ENCODE assay signal across 9 cellular contexts in genomic region chr15:64462492-64462891, GRCh38. TPM values are rescaled to one million over a fixed set of nuclear protein-coding genes. Genes with fewer than 3 reads are reported as not detected.
A peak's percentile ranks its signal among the peaks of the same experiment; 100 is the strongest.
DNase-seq lines count a peak whose midpoint lies in the region; ATAC-seq and TF ChIP-seq lines count a peak whose summit lies in the region.
"Had no signal": no experiment of that assay in that cellular context is flagged by ENCODE, and none has a peak within 500 bp of the region (broad histone marks: within the 10 kb centered on the region; RNA-seq: fewer than 3 reads in every experiment).

No MANE protein-coding gene starts in this region.

- in situ Hi-C loops in Panc1 (cut with HindIII; ENCODE audit: low pct_unique_long_range_greater_than_20kb, low sequenced_read_pairs) = no loop called here

- no peaks in the 10 kb centered on the region for H3K36me3 ChIP-seq in GM23338 (ENCODE audit: insufficient read depth)
- no peaks in the 10 kb centered on the region; the same call in 1 of the 2 replicates for H3K36me3 ChIP-seq in Panc1 (ENCODE audit: control insufficient read depth, insufficient read depth, low read length)
- peaks cover 11% of the 10 kb centered on the region for H3K36me3 ChIP-seq in endodermal cell (ENCODE audit: control insufficient read depth, insufficient read depth, low read length)
- H3K36me3 ChIP-seq in body of pancreas (replicated peaks in 1 of 2; ENCODE audit: insufficient read depth in 1 of 2, low read depth in 2 of 2) = no peaks in the 10 kb centered on the region
- H3K36me3 ChIP-seq: ascending aorta had no signal

- POLR2A ChIA-PET in Panc1 (lab: Charles Lee) = interaction anchor here (0.7 kb wide), 2 partner anchors 41 to 140 kb away, joined by 3 to 12 read pairs; no protein-coding TSS in a partner anchor

- H3K4me1 Mint-ChIP-seq in GM23338 = peaks cover 56% of the 10 kb centered on the region
- H3K4me1 Mint-ChIP-seq in endodermal cell = peaks cover 54% of the 10 kb centered on the region
- H3K4me1 Mint-ChIP-seq in progenitor cell of endocrine pancreas (ENCODE audit: low read depth) = peaks cover 68% of the 10 kb centered on the region

- CTCF ChIA-PET in Panc1 (lab: Charles Lee) = no interaction called here

- H3K4me1 ChIP-seq in GM23338 (ENCODE audit: insufficient read depth) = peaks cover 50% of the 10 kb centered on the region
- H3K4me1 ChIP-seq in Panc1 (ENCODE audit: control insufficient read depth, insufficient read depth, low read length) = peaks cover 45% of the 10 kb centered on the region
- H3K4me1 ChIP-seq in endodermal cell (ENCODE audit: control insufficient read depth, insufficient read depth, low read length) = peaks cover 18% of the 10 kb centered on the region
- peaks cover 56% of the 10 kb centered on the region for H3K4me1 ChIP-seq in body of pancreas

- peak overlapping the region; percentile 91 for H3K4me2 ChIP-seq in GM23338

- intact Hi-C loops in Panc1 (cut with micrococcal nuclease; ENCODE audit: unreplicated experiment) (no loop called here), body of pancreas (cut with DNase I) (no loop called here)

- peaks cover 9% of the 10 kb centered on the region; the same call in 1 of the 2 replicates for H3F3A ChIP-seq in GM23338 (replicated peaks; ENCODE audit: low read depth)

- H3K27ac Mint-ChIP-seq in GM23338 = no peak overlapping the region
- peak overlapping the region; percentile 94 for H3K27ac Mint-ChIP-seq in endodermal cell
- H3K27ac Mint-ChIP-seq in progenitor cell of endocrine pancreas = peak overlapping the region; percentile 92

- TF ChIP-seq POLR2A in body of pancreas (IDR thresholded peaks at IDR 0.05) = no peak

- H3K4me3 Mint-ChIP-seq in GM23338 (peak overlapping the region; percentile 88), endodermal cell (peak overlapping the region; percentile 78), progenitor cell of endocrine pancreas (ENCODE audit: low read depth) (peak overlapping the region; percentile 85)

- peaks cover 64% of the 10 kb centered on the region for H3K79me2 ChIP-seq in GM23338 (replicated peaks; ENCODE audit: insufficient read depth)

- H2AFZ ChIP-seq in GM23338 = no peak overlapping the region

- DNase-seq in GM23338 (ENCODE audit: low spot score) (no peak), Panc1 (ENCODE audit: low read depth, low spot score) (no peak), endodermal cell (no peak), progenitor cell of endocrine pancreas (ENCODE audit: low spot score, unreplicated experiment) (no peak), body of pancreas (no peak), foreskin melanocyte (no peak)
- DNase-seq: NCI-H774 had no signal

- H3K4me3 ChIP-seq in GM23338 (peak overlapping the region; percentile 84), Panc1 (ENCODE audit: low read depth in 2 of 2, low read length in 2 of 2) (no peak overlapping the region), endodermal cell (ENCODE audit: low read length) (peak overlapping the region; percentile 90), body of pancreas (no peak overlapping the region)

- no peaks in the 10 kb centered on the region for H3K9me2 ChIP-seq in GM23338 (ENCODE audit: insufficient read depth)

- H3K27me3 ChIP-seq in GM23338 (ENCODE audit: insufficient read depth) (no peaks in the 10 kb centered on the region), Panc1 (ENCODE audit: control insufficient read depth, insufficient read depth, low read length) (no peaks in the 10 kb centered on the region), endodermal cell (ENCODE audit: control insufficient read depth, insufficient read depth, low read length, poor library complexity, severe bottlenecking) (no peaks in the 10 kb centered on the region), body of pancreas (no peaks in the 10 kb centered on the region)
- H3K27me3 ChIP-seq: ascending aorta had no signal

- H3K9ac ChIP-seq in endodermal cell (ENCODE audit: extremely low read depth, low read length, poor library complexity, severe bottlenecking) = peak overlapping the region; percentile 66

- H3K36me3 Mint-ChIP-seq in GM23338 (ENCODE audit: low read depth) (no peaks in the 10 kb centered on the region; the same call in 1 of the 3 replicates), endodermal cell (ENCODE audit: low read depth) (peaks cover 13% of the 10 kb centered on the region), progenitor cell of endocrine pancreas (ENCODE audit: insufficient read depth) (no peaks in the 10 kb centered on the region)

- no peaks in the 10 kb centered on the region for H3K9me3 ChIP-seq in Panc1 (ENCODE audit: control insufficient read depth, insufficient read depth, low read depth, low read length)
- H3K9me3 ChIP-seq in endodermal cell (ENCODE audit: control insufficient read depth, low read length) = no peaks in the 10 kb centered on the region
- H3K9me3 ChIP-seq in body of pancreas = no peaks in the 10 kb centered on the region
- H3K9me3 ChIP-seq: ascending aorta had no signal

- H3K27ac ChIP-seq in GM23338 (ENCODE audit: low read depth) (peak overlapping the region; percentile 95; the same call in 1 of the 2 replicates), Panc1 (ENCODE audit: low read length) (peak overlapping the region; percentile 9; the same call in 1 of the 2 replicates), endodermal cell (ENCODE audit: low read depth, low read length) (peak overlapping the region; percentile 84), body of pancreas (peak overlapping the region in 2 of 4 donors; percentile 67 to 83)

- H3K9me3 Mint-ChIP-seq in GM23338 (no peaks in the 10 kb centered on the region), endodermal cell (no peaks in the 10 kb centered on the region), progenitor cell of endocrine pancreas (ENCODE audit: low read depth) (no peaks in the 10 kb centered on the region)

- H4K20me1 ChIP-seq in GM23338 (replicated peaks; ENCODE audit: insufficient read depth) = peaks cover 48% of the 10 kb centered on the region

- no TSS peak for BruUV-seq in Panc1 (replicated peaks; lab: Mats Ljungman, UMichigan)

- H3K27me3 Mint-ChIP-seq in GM23338 (ENCODE audit: insufficient read depth, low read depth, poor library complexity) = peaks cover 2% of the 10 kb centered on the region
- no peaks in the 10 kb centered on the region for H3K27me3 Mint-ChIP-seq in endodermal cell (ENCODE audit: insufficient read depth)
- H3K27me3 Mint-ChIP-seq in progenitor cell of endocrine pancreas = no peaks in the 10 kb centered on the region

- ATAC-seq in GM23338 = no peak
- no peak for ATAC-seq in Panc1
- no peak for ATAC-seq in body of pancreas
- ATAC-seq in HG03442 (IDR thresholded peaks at IDR 0.05; ENCODE audit: unreplicated experiment) = no peak

- TF ChIP-seq CTCF in GM23338 (conservative IDR thresholded peaks at IDR 0.05; ENCODE audit: low read depth in 2 of 2) (no peak), Panc1 (IDR thresholded peaks at IDR 0.05) (no peak), endodermal cell (conservative IDR thresholded peaks at IDR 0.05) (no peak), progenitor cell of endocrine pancreas (IDR thresholded peaks at IDR 0.05; ENCODE audit: unreplicated experiment) (no peak), body of pancreas (IDR thresholded peaks at IDR 0.05) (no peak)

TF ChIP-seq in GM23338, 12 proteins besides CTCF, POLR2A, EP300 and RAD21:
- no peak for TF ChIP-seq STAT1 (IDR thresholded peaks at IDR 0.05; ENCODE audit: unreplicated experiment)
- TF ChIP-seq ZNF331 (CRISPR knock-in tag; IDR thresholded peaks at IDR 0.05; ENCODE audit: low read depth) = no peak

RNA-seq across cellular contexts. Expression of gene ZNF609, which starts 2.1 kb away (rescaled TPM):
- total RNA-seq in GM23338 (2014; rRNA removed; shearing (Covaris generic)) = 34.2 and 40.2 TPM in 2 replicates
- 26.4 and 29.6 TPM in 2 replicates for polyA plus RNA-seq in GM23338 (2016; fragmentation: Nextera tagmentation; extraction: Ambion mirVana)
- total RNA-seq in Panc1 (2021; ENCODE audit: unreplicated experiment) = 47.2 TPM
- 25.5 TPM for polyA plus RNA-seq in Panc1 (2012; ENCODE audit: insufficient read length)
- 10 to 100 TPM; 52.3 to 54.8 TPM for total RNA-seq in endodermal cell
- polyA plus RNA-seq in endodermal cell (2013, experiment 1 of 2) = 35.4 TPM
- 33.2 TPM for polyA plus RNA-seq in endodermal cell (2013, experiment 2 of 2)
- 72.0 and 75.3 TPM in 2 replicates for total RNA-seq in progenitor cell of endocrine pancreas
- 10 to 100 TPM; 17.9 to 22.7 TPM for total RNA-seq in body of pancreas

Comparison
In these comparisons a context has a peak if more than half of its experiments do, and no peak if none do; other contexts are left out.
1. H3K4me3 ChIP-seq: peak in GM23338 (single experiment) and endodermal cell (single experiment); none in Panc1 (0 of 2) and body of pancreas (0 of 2).
2. Peak in every context shown above with its lines, with median percentiles within 50 percentile points of each other: H3K4me3 Mint-ChIP-seq.